31 cellular contexts compared by ENCODE assay signal in the genomic region with DNA sequence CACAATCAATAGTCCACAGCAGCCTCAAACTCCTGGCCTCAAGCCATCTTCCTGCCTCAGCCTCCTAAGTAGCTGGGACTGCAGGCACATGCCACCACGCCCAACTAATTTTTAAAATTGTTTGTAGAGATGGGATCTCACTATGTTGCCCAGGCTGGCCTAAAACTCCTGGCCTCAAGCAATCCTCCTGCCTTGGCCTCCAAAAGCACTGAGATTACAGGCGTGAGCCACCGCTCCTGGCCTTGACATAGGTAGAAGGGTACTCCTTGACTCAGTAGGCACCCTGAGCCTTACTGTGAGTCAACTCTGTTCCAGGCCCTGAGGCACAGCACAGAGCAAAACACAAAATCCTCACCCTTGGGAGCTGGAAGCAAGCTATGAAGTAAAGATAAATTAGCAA. TPM values are rescaled to one million over a fixed set of nuclear protein-coding genes. Genes with fewer than 3 reads are reported as not detected.
"Had no signal": no experiment of that assay in that cellular context is flagged by ENCODE, and none has a peak within 500 bp of the region (broad histone marks: within the 10 kb centered on the region; RNA-seq: fewer than 3 reads in every experiment).

No MANE protein-coding gene starts in this region.

- H3K4me3 ChIP-seq: esophagus squamous epithelium, gastroesophageal sphincter, left ventricle myocardium inferior, lower lobe of right lung, neural progenitor cell, ovary, right atrium auricular region, sigmoid colon, skin epidermis, testis, tibial nerve had no signal

- H3K9me3 ChIP-seq: esophagus squamous epithelium, gastroesophageal sphincter, left ventricle myocardium inferior, lower lobe of right lung, ovary, right atrium auricular region, sigmoid colon, testis, tibial nerve had no signal

- H3K4me2 ChIP-seq: neural progenitor cell had no signal

- H3K4me3 Mint-ChIP-seq: dendritic cell treated with granulocyte-macrophage colony-stimulating factor and Interleukin-4, amounts not matched to agents 40 ng/mL and 50 ng/mL, for 4 days; effector memory CD8-positive, alpha-beta T cell; immature natural killer cell; memory B cell; mesothelial cell of epicardium; natural killer cell; neural progenitor cell; stimulated activated naive B cell treated with anti-CD40 and anti-IgM and Interleukin-4, amounts not matched to agents 10 μg/mL and 1 μg/mL and 100 μg/mL, for 72 hours; stimulated activated naive CD8-positive, alpha-beta T cell treated with anti-CD3 and anti-CD28 coated beads, Interleukin-15, amount 100 ng/mL, for 72 hours had no signal

- DNase-seq: effector memory CD8-positive, alpha-beta T cell; esophagus squamous epithelium; foreskin fibroblast; immature natural killer cell; left ventricle myocardium inferior; lower lobe of right lung; natural killer cell; nucleus accumbens; ovary; sigmoid colon; stimulated activated CD4-positive, alpha-beta T cell treated with anti-CD3 and anti-CD28 coated beads, Interleukin-2, amount 100 ng/mL, for 24 hours; stimulated activated CD4-positive, alpha-beta T cell treated with anti-CD3 and anti-CD28 coated beads, Interleukin-4, amount 100 ng/mL, for 4 hours; stimulated activated naive B cell treated with anti-CD40 and anti-IgM and Interleukin-4, amounts not matched to agents 10 μg/mL and 1 μg/mL and 100 μg/mL, for 72 hours; stimulated activated naive CD8-positive, alpha-beta T cell treated with anti-CD3 and anti-CD28 coated beads, Interleukin-15, amount 100 ng/mL, for 72 hours; testis had no signal

- H3K9me3 Mint-ChIP-seq: dendritic cell treated with granulocyte-macrophage colony-stimulating factor and Interleukin-4, amounts not matched to agents 40 ng/mL and 50 ng/mL, for 4 days; effector memory CD8-positive, alpha-beta T cell; immature natural killer cell; memory B cell; mesothelial cell of epicardium; natural killer cell; neural progenitor cell; stimulated activated naive B cell treated with anti-CD40 and anti-IgM and Interleukin-4, amounts not matched to agents 10 μg/mL and 1 μg/mL and 100 μg/mL, for 72 hours; stimulated activated naive CD8-positive, alpha-beta T cell treated with anti-CD3 and anti-CD28 coated beads, Interleukin-15, amount 100 ng/mL, for 72 hours had no signal

- H3K27me3 ChIP-seq: esophagus squamous epithelium, gastroesophageal sphincter, neural progenitor cell, ovary, right atrium auricular region, sigmoid colon, testis, tibial nerve had no signal

- H3K9ac ChIP-seq: neural progenitor cell had no signal

- H3K36me3 Mint-ChIP-seq: natural killer cell had no signal

- H3K36me3 ChIP-seq: ovary had no signal

- H3K27ac ChIP-seq: esophagus squamous epithelium, gastroesophageal sphincter, left ventricle myocardium inferior, lower lobe of right lung, neural progenitor cell, ovary, right atrium auricular region, sigmoid colon, skin epidermis, testis, tibial nerve had no signal

- ATAC-seq: effector memory CD8-positive, alpha-beta T cell; gastroesophageal sphincter; lower lobe of right lung; natural killer cell; stimulated activated naive B cell treated with anti-CD40 and anti-IgM and Interleukin-4, amounts not matched to agents 10 μg/mL and 1 μg/mL and 100 μg/mL, for 72 hours; stimulated activated naive CD8-positive, alpha-beta T cell treated with anti-CD3 and anti-CD28 coated beads, Interleukin-15, amount 100 ng/mL, for 72 hours had no signal

- H2AFZ ChIP-seq: neural progenitor cell had no signal

- H3K27me3 Mint-ChIP-seq: dendritic cell treated with granulocyte-macrophage colony-stimulating factor and Interleukin-4, amounts not matched to agents 40 ng/mL and 50 ng/mL, for 4 days; effector memory CD8-positive, alpha-beta T cell; memory B cell; stimulated activated naive B cell treated with anti-CD40 and anti-IgM and Interleukin-4, amounts not matched to agents 10 μg/mL and 1 μg/mL and 100 μg/mL, for 72 hours; stimulated activated naive CD8-positive, alpha-beta T cell treated with anti-CD3 and anti-CD28 coated beads, Interleukin-15, amount 100 ng/mL, for 72 hours had no signal

- FAIRE-seq: colon, keratinocyte had no signal

- H3K27ac Mint-ChIP-seq: dendritic cell treated with granulocyte-macrophage colony-stimulating factor and Interleukin-4, amounts not matched to agents 40 ng/mL and 50 ng/mL, for 4 days; effector memory CD8-positive, alpha-beta T cell; memory B cell; mesothelial cell of epicardium; stimulated activated naive B cell treated with anti-CD40 and anti-IgM and Interleukin-4, amounts not matched to agents 10 μg/mL and 1 μg/mL and 100 μg/mL, for 72 hours had no signal

RNA-seq across cellular contexts. Expression of a gene that starts 28.1 kb away (rescaled TPM):
- total RNA-seq: epithelial cell of proximal tubule, esophagus squamous epithelium, gastroesophageal sphincter, left ventricle myocardium inferior, lower lobe of right lung, mesothelial cell of epicardium, mucosa of gallbladder, myocyte, natural killer cell, ovary, posterior vena cava, right atrium auricular region, sigmoid colon, subcutaneous adipose tissue, tibial nerve, urinary bladder had no signal
- polyA plus RNA-seq: immature natural killer cell, keratinocyte, ovary, sigmoid colon, urinary bladder had no signal
